ENCODE assay signal across 9 cellular contexts in the genomic region with DNA sequence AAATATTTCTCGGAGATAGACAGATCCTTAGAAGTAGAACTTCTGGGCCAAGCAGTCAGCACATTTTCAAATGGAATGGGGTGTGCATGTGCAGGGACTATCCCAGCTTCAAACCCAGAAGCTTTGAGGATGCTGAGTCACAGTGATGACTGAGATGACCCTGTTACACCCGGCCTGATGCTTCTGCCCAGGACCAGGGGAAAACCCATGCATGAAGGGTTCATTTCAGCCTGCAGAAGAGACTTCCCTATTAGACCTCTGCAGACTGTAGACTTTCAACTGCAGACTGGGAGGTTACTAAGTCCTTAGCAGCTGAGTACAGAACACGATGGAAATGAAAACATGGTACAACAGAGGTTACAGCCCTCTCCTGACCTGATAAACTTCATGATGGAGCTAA. TPM values are rescaled to one million over a fixed set of nuclear protein-coding genes. Genes with fewer than 3 reads are reported as not detected.
DNase-seq lines count a peak whose midpoint lies in the region; ATAC-seq, FAIRE-seq and TF ChIP-seq lines count a peak whose summit lies in the region.
"Had no signal": no experiment of that assay in that cellular context is flagged by ENCODE, and none has a peak within 500 bp of the region (broad histone marks: within the 10 kb centered on the region; RNA-seq: fewer than 3 reads in every experiment).

No MANE protein-coding gene starts in this region.

- H3K4me3 ChIP-seq in kidney epithelial cell (ENCODE audit: low read depth, low read length): no peak overlapping the region

- H3K36me3 ChIP-seq in kidney epithelial cell (ENCODE audit: control insufficient read depth, insufficient read depth, low read length): no peaks in the 10 kb centered on the region
- H3K36me3 ChIP-seq: neutrophil had no signal

- no peak for DNase-seq in activated CD4-positive, CD25-positive, alpha-beta regulatory T cell treated with anti-CD3 and anti-CD28 coated beads, Interleukin-2, amount 50 U/mL, for 72 hours
- DNase-seq in NK-92 (lab: John Stamatoyannopoulos, UW; ENCODE audit: unreplicated experiment): peak; percentile 23
- DNase-seq in kidney epithelial cell (ENCODE audit: low read depth): peak; percentile 41
- DNase-seq in GOT3 (lab: John Stamatoyannopoulos, UW): no peak
- DNase-seq in SK-N-DZ (ENCODE audit: low spot score): no peak
- no peak for DNase-seq in D721Med (ENCODE audit: insufficient read length, low spot score)

- no peak for FAIRE-seq in D721Med (lab: Jason Lieb, UNC)

- TF ChIP-seq CTCF in kidney epithelial cell (IDR thresholded peaks at IDR 0.05; ENCODE audit: insufficient read depth, low read length, poor library complexity, severe bottlenecking) (no peak), D721Med (IDR thresholded peaks at IDR 0.05; ENCODE audit: insufficient read depth, missing control alignments) (no peak)

- peaks cover 2% of the 10 kb centered on the region for H3K27me3 ChIP-seq in kidney epithelial cell (ENCODE audit: control insufficient read depth, insufficient read depth, low read length)

- ATAC-seq in activated CD4-positive, CD25-positive, alpha-beta regulatory T cell treated with anti-CD3 and anti-CD28 coated beads, Interleukin-2, amount 50 U/mL, for 24 hours: peak; percentile 91
- peak; percentile 95 for ATAC-seq in HG02623 (IDR thresholded peaks at IDR 0.05; ENCODE audit: unreplicated experiment)

RNA-seq across cellular contexts. Expression of gene OR2AT4, which starts 3.6 kb away (rescaled TPM):
- not detected in 2 replicates for total RNA-seq in kidney epithelial cell
- not detected in 2 replicates for polyA plus RNA-seq in SK-N-DZ (2014; cell fraction: cytosol; rRNA removed)
- not detected in 2 replicates for polyA plus RNA-seq in SK-N-DZ (2014; cell fraction: nucleus; rRNA removed)

RNA-seq across cellular contexts. Expression of gene SLCO2B1, which starts 50.6 kb away (rescaled TPM):
- total RNA-seq in kidney epithelial cell: 0.21 and 1.7 TPM in 2 replicates
- polyA plus RNA-seq in SK-N-DZ (2014; cell fraction: cytosol; rRNA removed): not detected in 2 replicates
- not detected in 2 replicates for polyA plus RNA-seq in SK-N-DZ (2014; cell fraction: nucleus; rRNA removed)

Comparison
In these comparisons a context has a peak if more than half of its experiments do, and no peak if none do; other contexts are left out.
1. DNase-seq: peak in NK-92 (single experiment) and kidney epithelial cell (single experiment); none in activated CD4-positive, CD25-positive, alpha-beta regulatory T cell treated with anti-CD3 and anti-CD28 coated beads, Interleukin-2, amount 50 U/mL, for 72 hours (single experiment), GOT3 (single experiment), SK-N-DZ (single experiment) and D721Med (single experiment).